In the genomic region with DNA sequence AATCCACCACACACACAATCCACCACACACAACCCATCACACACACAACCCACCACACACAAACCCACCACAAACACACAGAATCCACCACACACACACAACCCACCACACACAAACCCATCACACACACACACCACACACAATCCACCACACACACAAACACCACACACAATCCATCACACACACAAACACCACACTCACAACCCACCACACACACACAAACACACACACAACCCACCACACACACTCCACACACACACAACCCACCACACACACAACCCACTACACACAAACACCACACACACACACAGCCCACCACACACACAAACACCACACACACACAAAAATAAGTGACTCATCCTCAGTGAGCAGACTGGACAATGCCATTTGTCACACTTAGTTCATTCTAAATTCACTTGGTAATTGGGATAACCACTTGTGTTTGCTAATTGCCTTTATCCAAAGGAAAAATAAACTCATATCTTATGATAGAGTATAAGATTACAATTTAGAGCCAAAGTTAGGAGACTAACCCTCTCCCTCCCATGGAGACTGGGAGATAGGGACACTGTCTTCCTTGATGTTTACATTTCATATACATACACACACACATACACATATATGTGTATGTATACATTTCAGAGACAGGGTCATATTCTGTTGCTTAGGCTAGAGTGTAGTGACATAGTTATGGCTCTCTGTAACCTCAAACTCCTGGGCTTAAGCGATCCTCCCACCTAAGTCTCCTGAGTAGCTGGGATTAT, we compare ENCODE assay signal across 1 cellular context.
A peak's percentile ranks its signal among the peaks of the same experiment; 100 is the strongest.
TF ChIP-seq lines count a peak whose summit lies in the region.

No MANE protein-coding gene starts in this region.

TF ChIP-seq in IMR-90, 13 proteins besides CTCF, POLR2A, EP300 and RAD21:
- 0 out of 2 replicates have a peak, but pooled peaks have one; percentile 4 for TF ChIP-seq FOS (IDR thresholded peaks at IDR 0.05; ENCODE audit: low read depth, low read length)
- TF ChIP-seq ELK1 (IDR thresholded peaks at IDR 0.05; ENCODE audit: borderline replicate concordance, low read depth, low read length): no peak
TF ChIP-seq in IMR-90: peak in this region for 1.
